ENCODE assay signal across 15 cellular contexts in the genomic region with DNA sequence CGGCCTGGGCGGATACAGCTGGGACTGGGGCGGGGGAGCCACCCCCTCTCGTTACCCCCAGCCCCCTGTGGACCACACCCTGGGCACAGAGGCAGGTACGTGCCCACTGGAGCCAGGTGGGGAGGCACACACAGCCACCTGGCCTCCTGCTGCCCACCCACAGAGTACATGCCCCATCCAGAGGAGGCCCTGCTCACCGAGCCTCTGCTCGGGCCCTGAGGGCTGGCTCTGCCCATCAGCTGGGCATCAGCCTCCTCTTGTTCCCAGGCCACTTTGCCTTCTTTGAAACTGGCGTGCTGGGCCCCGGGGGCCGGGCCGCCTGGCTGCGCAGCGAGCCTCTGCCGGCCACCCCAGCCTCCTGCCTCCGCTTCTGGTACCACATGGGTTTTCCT. TPM values are rescaled to one million over a fixed set of nuclear protein-coding genes. Genes with fewer than 3 reads are reported as not detected.
A peak's percentile ranks its signal among the peaks of the same experiment; 100 is the strongest.
DNase-seq lines count a peak whose midpoint lies in the region; ATAC-seq and TF ChIP-seq lines count a peak whose summit lies in the region.
"Had no signal": no experiment of that assay in that cellular context is flagged by ENCODE, and none has a peak within 500 bp of the region (broad histone marks: within the 10 kb centered on the region; RNA-seq: fewer than 3 reads in every experiment).

No MANE protein-coding gene starts in this region.

- H3K4me1 ChIP-seq in right lobe of liver, result peaks cover 0 to 27% (median 13%) of the 10 kb centered on the region in 4 donors

- no peak for DNase-seq in AG04450 (ENCODE audit: low read depth, low spot score)
- DNase-seq in RWPE1 (ENCODE audit: low spot score), result no peak
- DNase-seq in right lobe of liver, result peak in 1 of 3 donors; percentile 49
- no peak for DNase-seq in T-helper 2 cell treated with Interferon-gamma antibody and Interleukin-4, amounts not matched to agents 5 μg/mL and 100 μg/mL, for 36 hours (ENCODE audit: low spot score)
- DNase-seq in activated T-helper 1 cell treated with anti-CD3 and anti-CD28 coated beads, Interleukin-12 subunit alpha, Interleukin-12 subunit beta, Interleukin-2, Interleukin-4 antibody, amounts not matched to agents 30 ng/mL and 10 ng/mL and 1 ng/mL, durations not matched to agents 14 hours and 24 hours and 36 hours (ENCODE audit: low spot score), result no peak
- DNase-seq in stimulated activated CD4-positive, alpha-beta T cell treated with anti-CD3 and anti-CD28 coated beads, Interleukin-2, amount 100 ng/mL, for 24 hours, result no peak
- DNase-seq: central memory CD4-positive, alpha-beta T cell; KBM-7; naive B cell; NCI-H1436 treated with DMSO at 0.1 percent for 48 hours; NCI-H345 had no signal

- no peak for ATAC-seq in right lobe of liver

- no peaks in the 10 kb centered on the region for H3K9me3 Mint-ChIP-seq in T-helper 2 cell treated with Interferon-gamma antibody and Interleukin-4, amounts not matched to agents 5 μg/mL and 100 μg/mL, for 36 hours
- no peaks in the 10 kb centered on the region for H3K9me3 Mint-ChIP-seq in activated T-helper 1 cell treated with anti-CD3 and anti-CD28 coated beads, Interleukin-12 subunit alpha, Interleukin-12 subunit beta, Interleukin-2, Interleukin-4 antibody, amounts not matched to agents 30 ng/mL and 10 ng/mL and 1 ng/mL, durations not matched to agents 14 hours and 24 hours and 36 hours
- H3K9me3 Mint-ChIP-seq: H9, naive B cell, type B pancreatic cell had no signal

- no peak for TF ChIP-seq POLR2A in right lobe of liver (IDR thresholded peaks at IDR 0.05)

- CTCF ChIA-PET in AG04450 (lab: Charles Lee), result no interaction called here
- CTCF ChIA-PET in RWPE1 (lab: Yijun Ruan, JAX), result interaction anchor here (0.6 kb wide), 2 partner anchors 60 to 91 kb away, joined by 3 read pairs; no protein-coding TSS in a partner anchor

- H3K4me1 Mint-ChIP-seq in T-helper 2 cell treated with Interferon-gamma antibody and Interleukin-4, amounts not matched to agents 5 μg/mL and 100 μg/mL, for 36 hours (ENCODE audit: low read depth), result no peaks in the 10 kb centered on the region
- peaks cover under 1% of the 10 kb centered on the region for H3K4me1 Mint-ChIP-seq in activated T-helper 1 cell treated with anti-CD3 and anti-CD28 coated beads, Interleukin-12 subunit alpha, Interleukin-12 subunit beta, Interleukin-2, Interleukin-4 antibody, amounts not matched to agents 30 ng/mL and 10 ng/mL and 1 ng/mL, durations not matched to agents 14 hours and 24 hours and 36 hours (ENCODE audit: low read depth)
- H3K4me1 Mint-ChIP-seq: H9 had no signal

- peaks cover 12% of the 10 kb centered on the region for H3K36me3 Mint-ChIP-seq in T-helper 2 cell treated with Interferon-gamma antibody and Interleukin-4, amounts not matched to agents 5 μg/mL and 100 μg/mL, for 36 hours (ENCODE audit: low read depth)
- H3K36me3 Mint-ChIP-seq in activated T-helper 1 cell treated with anti-CD3 and anti-CD28 coated beads, Interleukin-12 subunit alpha, Interleukin-12 subunit beta, Interleukin-2, Interleukin-4 antibody, amounts not matched to agents 30 ng/mL and 10 ng/mL and 1 ng/mL, durations not matched to agents 14 hours and 24 hours and 36 hours (ENCODE audit: low read depth), result peaks cover 11% of the 10 kb centered on the region
- H3K36me3 Mint-ChIP-seq: activated naive CD8-positive, alpha-beta T cell; naive B cell; type B pancreatic cell had no signal

- H3K4me3 Mint-ChIP-seq in T-helper 2 cell treated with Interferon-gamma antibody and Interleukin-4, amounts not matched to agents 5 μg/mL and 100 μg/mL, for 36 hours, result no peak overlapping the region
- H3K4me3 Mint-ChIP-seq in activated T-helper 1 cell treated with anti-CD3 and anti-CD28 coated beads, Interleukin-12 subunit alpha, Interleukin-12 subunit beta, Interleukin-2, Interleukin-4 antibody, amounts not matched to agents 30 ng/mL and 10 ng/mL and 1 ng/mL, durations not matched to agents 14 hours and 24 hours and 36 hours, result no peak overlapping the region
- H3K4me3 Mint-ChIP-seq: activated naive CD8-positive, alpha-beta T cell; H9; naive B cell; type B pancreatic cell had no signal

- H3K27ac Mint-ChIP-seq in T-helper 2 cell treated with Interferon-gamma antibody and Interleukin-4, amounts not matched to agents 5 μg/mL and 100 μg/mL, for 36 hours, result no peak overlapping the region
- no peak overlapping the region for H3K27ac Mint-ChIP-seq in activated T-helper 1 cell treated with anti-CD3 and anti-CD28 coated beads, Interleukin-12 subunit alpha, Interleukin-12 subunit beta, Interleukin-2, Interleukin-4 antibody, amounts not matched to agents 30 ng/mL and 10 ng/mL and 1 ng/mL, durations not matched to agents 14 hours and 24 hours and 36 hours
- H3K27ac Mint-ChIP-seq: activated naive CD8-positive, alpha-beta T cell; H9; type B pancreatic cell had no signal

- WGBS in right lobe of liver (ENCODE audit: insufficient coverage, low coverage, low lambda C conversion rate, missing lambda C conversion rate), result 100% methylated on average over 1 of the region's 15 CpGs

- H3K27me3 Mint-ChIP-seq in T-helper 2 cell treated with Interferon-gamma antibody and Interleukin-4, amounts not matched to agents 5 μg/mL and 100 μg/mL, for 36 hours (ENCODE audit: low read depth), result no peaks in the 10 kb centered on the region
- no peaks in the 10 kb centered on the region for H3K27me3 Mint-ChIP-seq in activated T-helper 1 cell treated with anti-CD3 and anti-CD28 coated beads, Interleukin-12 subunit alpha, Interleukin-12 subunit beta, Interleukin-2, Interleukin-4 antibody, amounts not matched to agents 30 ng/mL and 10 ng/mL and 1 ng/mL, durations not matched to agents 14 hours and 24 hours and 36 hours (ENCODE audit: insufficient read depth)
- H3K27me3 Mint-ChIP-seq: activated naive CD8-positive, alpha-beta T cell; naive B cell; type B pancreatic cell had no signal

- H3K27me3 ChIP-seq in AG04450 (ENCODE audit: control insufficient read depth, insufficient read depth, low read length) (no peaks in the 10 kb centered on the region), right lobe of liver (no peaks in the 10 kb centered on the region)

- H3K4me3 ChIP-seq in AG04450 (ENCODE audit: low read depth, low read length) (no peak overlapping the region), right lobe of liver (no peak overlapping the region)
- H3K4me3 ChIP-seq: SK-N-MC had no signal

- H3K36me3 ChIP-seq in right lobe of liver, result peaks cover 2 to 23% (median 13%) of the 10 kb centered on the region in 4 donors

- H3K9me3 ChIP-seq in AG04450 (ENCODE audit: control insufficient read depth, insufficient read depth, low read length) (no peaks in the 10 kb centered on the region), right lobe of liver (no peaks in the 10 kb centered on the region)

- intact Hi-C loops in right lobe of liver (cut with DNase I), result no loop called here
- intact Hi-C loops in activated T-helper 1 cell treated with anti-CD3 and anti-CD28 coated beads, Interleukin-12 subunit alpha, Interleukin-12 subunit beta, Interleukin-2, Interleukin-4 antibody, amounts not matched to agents 30 ng/mL and 10 ng/mL and 1 ng/mL, durations not matched to agents 14 hours and 24 hours and 36 hours (cut with micrococcal nuclease), result no loop called here

- POLR2A ChIA-PET in AG04450 (lab: Yijun Ruan, JAX), result no interaction called here
- POLR2A ChIA-PET in RWPE1 (lab: Yijun Ruan, JAX; ENCODE audit: low non-redundant PET), result no interaction called here

- TF ChIP-seq CTCF in AG04450 (IDR thresholded peaks at IDR 0.05; ENCODE audit: low read depth, low read length) (no peak), RWPE1 (conservative IDR thresholded peaks at IDR 0.05; ENCODE audit: low read depth) (no peak), right lobe of liver (IDR thresholded peaks at IDR 0.05) (no peak)

- peak overlapping the region; percentile 11 for H3K27ac ChIP-seq in AG04450 (ENCODE audit: low read depth, low read length)
- peak overlapping the region; percentile 98 for H3K27ac ChIP-seq in RWPE1
- peak overlapping the region in 2 of 3 donors; percentile 78 to 89 for H3K27ac ChIP-seq in right lobe of liver
- H3K27ac ChIP-seq: SK-N-MC had no signal

RNA-seq across cellular contexts. Expression of a gene that starts 6.3 kb away (rescaled TPM):
- polyA plus RNA-seq in AG04450 (2011; rRNA removed), result 0.63 and 0.86 TPM in 2 replicates
- polyA minus RNA-seq in AG04450 (2011; rRNA and poly(A)+ RNA removed), result 0.23 and 0.30 TPM in 2 replicates
- total RNA-seq in right lobe of liver, result 10 to 100 TPM in 4 of 6 experiments, 1 to 10 TPM in 2; 5.7 to 27.9 (median 22.5) TPM
- total RNA-seq in activated T-helper 1 cell treated with anti-CD3 and anti-CD28 coated beads, Interleukin-12 subunit alpha, Interleukin-12 subunit beta, Interleukin-2, Interleukin-4 antibody, amounts not matched to agents 30 ng/mL and 10 ng/mL and 1 ng/mL, durations not matched to agents 14 hours and 24 hours and 36 hours, result 18.2 and 23.6 TPM in 2 replicates

RNA-seq across cellular contexts. Expression of a gene that starts 7.7 kb away (rescaled TPM):
- polyA plus RNA-seq in AG04450 (2011; rRNA removed), result 445 and 453 TPM in 2 replicates
- 160 and 189 TPM in 2 replicates for polyA minus RNA-seq in AG04450 (2011; rRNA and poly(A)+ RNA removed)
- total RNA-seq in right lobe of liver, result 100 to 1,000 TPM; 216 to 486 (median 227) TPM
- 410 and 418 TPM in 2 replicates for total RNA-seq in activated T-helper 1 cell treated with anti-CD3 and anti-CD28 coated beads, Interleukin-12 subunit alpha, Interleukin-12 subunit beta, Interleukin-2, Interleukin-4 antibody, amounts not matched to agents 30 ng/mL and 10 ng/mL and 1 ng/mL, durations not matched to agents 14 hours and 24 hours and 36 hours

RNA-seq across cellular contexts. Expression of a gene that starts 9.2 kb away (rescaled TPM):
- polyA plus RNA-seq in AG04450 (2011; rRNA removed), result 91.6 and 116 TPM in 2 replicates
- 22.2 and 26.3 TPM in 2 replicates for polyA minus RNA-seq in AG04450 (2011; rRNA and poly(A)+ RNA removed)
- 10 to 100 TPM; 30.5 to 66.6 (median 49.3) TPM for total RNA-seq in right lobe of liver
- 134 and 139 TPM in 2 replicates for total RNA-seq in activated T-helper 1 cell treated with anti-CD3 and anti-CD28 coated beads, Interleukin-12 subunit alpha, Interleukin-12 subunit beta, Interleukin-2, Interleukin-4 antibody, amounts not matched to agents 30 ng/mL and 10 ng/mL and 1 ng/mL, durations not matched to agents 14 hours and 24 hours and 36 hours

RNA-seq across cellular contexts. Expression of a gene that starts 16.2 kb away (rescaled TPM):
- 0.26 and 0.42 TPM in 2 replicates for polyA plus RNA-seq in AG04450 (2011; rRNA removed)
- polyA minus RNA-seq in AG04450 (2011; rRNA and poly(A)+ RNA removed), result 0.22 and 0.23 TPM in 2 replicates
- 1 to 10 TPM; 1.7 to 2.8 (median 2.6) TPM for total RNA-seq in right lobe of liver
- total RNA-seq in activated T-helper 1 cell treated with anti-CD3 and anti-CD28 coated beads, Interleukin-12 subunit alpha, Interleukin-12 subunit beta, Interleukin-2, Interleukin-4 antibody, amounts not matched to agents 30 ng/mL and 10 ng/mL and 1 ng/mL, durations not matched to agents 14 hours and 24 hours and 36 hours, result 5.1 and 5.8 TPM in 2 replicates

RNA-seq across cellular contexts. Expression of a gene that starts 27.9 kb away (rescaled TPM):
- polyA plus RNA-seq in AG04450 (2011; rRNA removed), result 6.1 and 6.9 TPM in 2 replicates
- 8.3 and 10.5 TPM in 2 replicates for polyA minus RNA-seq in AG04450 (2011; rRNA and poly(A)+ RNA removed)
- 1 to 10 TPM; 5.8 to 8.8 (median 7.1) TPM for total RNA-seq in right lobe of liver
- total RNA-seq in activated T-helper 1 cell treated with anti-CD3 and anti-CD28 coated beads, Interleukin-12 subunit alpha, Interleukin-12 subunit beta, Interleukin-2, Interleukin-4 antibody, amounts not matched to agents 30 ng/mL and 10 ng/mL and 1 ng/mL, durations not matched to agents 14 hours and 24 hours and 36 hours, result 67.4 and 76.3 TPM in 2 replicates

Comparison
In these comparisons a context has a peak if more than half of its experiments do, and no peak if none do; other contexts are left out.
1. H3K27ac ChIP-seq: peak in every context shown above with its lines; median percentile 98 in RWPE1; 84 in right lobe of liver; 11 in AG04450.